ENCODE assay signal across 9 cellular contexts in genomic region chr4:766152-766515, GRCh38. TPM values are rescaled to one million over a fixed set of nuclear protein-coding genes. Genes with fewer than 3 reads are reported as not detected.
DNase-seq lines count a peak whose midpoint lies in the region; TF ChIP-seq lines count a peak whose summit lies in the region.
"Had no signal": no experiment of that assay in that cellular context is flagged by ENCODE, and none has a peak within 500 bp of the region (broad histone marks: within the 10 kb centered on the region; RNA-seq: fewer than 3 reads in every experiment).

No MANE protein-coding gene starts in this region.

- no peaks in the 10 kb centered on the region for H3K9me3 ChIP-seq in mammary epithelial cell (replicated peaks; ENCODE audit: insufficient read depth, low read length)
- peaks cover 0 to 8% of the 10 kb centered on the region in 2 donors for H3K9me3 ChIP-seq in uterus

- no peak for TF ChIP-seq CTCF in NB4 (IDR thresholded peaks at IDR 0.05; ENCODE audit: low read depth, low read length)
- TF ChIP-seq CTCF in mammary epithelial cell (conservative IDR thresholded peaks at IDR 0.05 in 1 of 2, IDR thresholded peaks at IDR 0.05 in 1 of 2; ENCODE audit: extremely low read depth in 1 of 2, insufficient read depth in 1 of 2, low read depth in 1 of 2, low read length in 2 of 2), result no peak
- TF ChIP-seq CTCF in mesothelial cell of epicardium (IDR thresholded peaks at IDR 0.05; ENCODE audit: unreplicated experiment), result no peak
- no peak for TF ChIP-seq CTCF in uterus (IDR thresholded peaks at IDR 0.05)

- dilution Hi-C loops in mammary epithelial cell (cut with HindIII; ENCODE audit: low sequenced_read_pairs), result loop anchor here (5.0 to 10.0 kb wide), 2 partner anchors 64 to 129 kb away; no protein-coding TSS in a partner anchor

- in situ Hi-C loops in mammary epithelial cell (cut with MboI; ENCODE audit: low sequenced_read_pairs in 2 of 2), result no loop called here

- peaks cover 19% of the 10 kb centered on the region for H3K36me3 ChIP-seq in mammary epithelial cell (ENCODE audit: insufficient read depth, low read length)
- no peaks in the 10 kb centered on the region for H3K36me3 ChIP-seq in uterus

- no peaks in the 10 kb centered on the region for H3K27me3 ChIP-seq in mammary epithelial cell (ENCODE audit: insufficient read depth, low read length)
- H3K27me3 ChIP-seq in uterus, result no peaks in the 10 kb centered on the region

- H3K27ac ChIP-seq in mammary epithelial cell (ENCODE audit: insufficient read depth, low read depth, low read length), result no peak overlapping the region
- no peak overlapping the region for H3K27ac ChIP-seq in uterus

- DNase-seq in ELF-1 (ENCODE audit: low read depth, low spot score) (peak; percentile 30), NB4 (ENCODE audit: low read depth) (peak; percentile 41), mammary epithelial cell (peak; percentile 54), mesothelial cell of epicardium (ENCODE audit: low spot score in 2 of 2, unreplicated experiment in 2 of 2) (no peak), uterus (no peak)
- no peak for DNase-seq in central memory CD4-positive, alpha-beta T cell
- no peak for DNase-seq in NK-92 treated with Interleukin-12 subunit alpha and Interleukin-12 subunit beta, amount 100 ng/mL, for 24 hours (lab: John Stamatoyannopoulos, UW)
- DNase-seq: kidney glomerular epithelial cell, retina had no signal

- no peak overlapping the region for H3K4me3 Mint-ChIP-seq in mesothelial cell of epicardium

- 47% methylated on average over 7 of the region's 7 CpGs for WGBS in mammary epithelial cell (ENCODE audit: low coverage, missing lambda C conversion rate)

- CTCF ChIA-PET in mammary epithelial cell (lab: Charles Lee; ENCODE audit: low non-redundant PET), result no interaction called here

- no peaks in the 10 kb centered on the region for H3K4me1 Mint-ChIP-seq in mesothelial cell of epicardium

- H3K4me1 ChIP-seq in mammary epithelial cell (ENCODE audit: insufficient read depth, low read length) (peaks cover 14% of the 10 kb centered on the region), uterus (peaks cover 0 to 4% of the 10 kb centered on the region in 2 donors)

- no peaks in the 10 kb centered on the region for H3K27me3 Mint-ChIP-seq in mesothelial cell of epicardium (ENCODE audit: low read depth)

- intact Hi-C loops in mammary epithelial cell (cut with micrococcal nuclease), result no loop called here
- intact Hi-C loops in uterus (cut with DNase I; ENCODE audit: low total_unique reads), result no loop called here

- H3K4me3 ChIP-seq in NB4 (ENCODE audit: low read depth, low read length) (no peak overlapping the region), mammary epithelial cell (replicated peaks in 1 of 3; ENCODE audit: insufficient read depth in 1 of 3, low read depth in 2 of 3, low read length in 3 of 3) (no peak overlapping the region), uterus (no peak overlapping the region)

- no TSS peak for BruUV-seq in mammary epithelial cell (replicated peaks; lab: Mats Ljungman, UMichigan)

- peak overlapping the region; percentile 68 for H3K27ac Mint-ChIP-seq in mesothelial cell of epicardium

- no peaks in the 10 kb centered on the region for H3K9me3 Mint-ChIP-seq in mesothelial cell of epicardium

- peaks cover 3% of the 10 kb centered on the region for H4K20me1 ChIP-seq in mammary epithelial cell (ENCODE audit: insufficient read depth, low read length)

- TF ChIP-seq POLR2A in NB4 (IDR thresholded peaks at IDR 0.05; ENCODE audit: extremely low read depth, insufficient read length) (no peak), uterus (IDR thresholded peaks at IDR 0.05) (no peak)

- no peak overlapping the region for H3K9ac ChIP-seq in mammary epithelial cell (ENCODE audit: insufficient read depth, low read length)

- no peak overlapping the region for H2AFZ ChIP-seq in mammary epithelial cell (ENCODE audit: low read depth, low read length)

- peaks cover 36% of the 10 kb centered on the region for H3K79me2 ChIP-seq in mammary epithelial cell (ENCODE audit: insufficient read depth, low read length)

- H3K4me2 ChIP-seq in mammary epithelial cell (ENCODE audit: insufficient read depth, low read depth, low read length), result no peak overlapping the region

- peaks cover 58% of the 10 kb centered on the region for H3K36me3 Mint-ChIP-seq in mesothelial cell of epicardium

RNA-seq across cellular contexts. Expression of gene CPLX1, which starts 59.8 kb away (rescaled TPM):
- total RNA-seq in mammary epithelial cell, result 1 to 10 TPM in 1 of 2 donors, not detected in 1; 1.1 TPM
- 0.22 TPM for polyA plus RNA-seq in mammary epithelial cell
- polyA minus RNA-seq in mammary epithelial cell, result not detected
- total RNA-seq in mesothelial cell of epicardium, result 4.5 to 4.7 TPM (median 4.6 TPM) in 3 replicates
- 10 to 100 TPM in 1 of 4 donors, 1 to 10 TPM in 1, under 1 TPM in 2; 0.14 to 15.1 (median 2.0) TPM for total RNA-seq in uterus

Comparison
In these comparisons a context has a peak if more than half of its experiments do, and no peak if none do; other contexts are left out.
1. DNase-seq: peak in ELF-1 (single experiment), NB4 (single experiment) and mammary epithelial cell (single experiment); none in mesothelial cell of epicardium (0 of 2), central memory CD4-positive, alpha-beta T cell (single experiment), uterus (0 of 2) and NK-92 treated with Interleukin-12 subunit alpha and Interleukin-12 subunit beta, amount 100 ng/mL, for 24 hours (single experiment).